25 cellular contexts compared by ENCODE assay signal in the genomic region with DNA sequence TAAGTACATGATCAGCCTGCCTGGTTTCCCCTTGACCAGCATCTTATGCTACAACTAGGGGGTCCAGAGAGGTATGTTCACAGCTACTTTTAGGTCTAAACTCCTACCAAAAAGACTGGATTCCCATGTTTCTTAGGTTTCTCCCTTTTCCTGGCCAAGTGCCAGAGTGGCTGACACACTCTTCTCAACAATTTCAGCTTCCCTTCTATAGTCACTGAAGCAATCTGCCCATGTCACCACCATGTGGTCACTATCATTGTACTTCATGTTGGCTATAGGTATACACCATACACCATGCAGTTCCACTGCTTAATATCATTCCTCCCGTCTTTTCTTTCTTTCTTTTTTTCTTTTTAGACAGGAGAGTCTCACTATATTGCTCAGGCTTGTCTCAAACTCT.
DNase-seq lines count a peak whose midpoint lies in the region; ATAC-seq and TF ChIP-seq lines count a peak whose summit lies in the region.
"Had no signal": no experiment of that assay in that cellular context is flagged by ENCODE, and none has a peak within 500 bp of the region (broad histone marks: within the 10 kb centered on the region; RNA-seq: fewer than 3 reads in every experiment).

No MANE protein-coding gene starts in this region.

- H3K27me3 ChIP-seq in foreskin keratinocyte = no peaks in the 10 kb centered on the region
- H3K27me3 ChIP-seq: esophagus muscularis mucosa, hepatocyte, right lobe of liver had no signal

- no peak for ATAC-seq in GM19324 (IDR thresholded peaks at IDR 0.05; ENCODE audit: low FRiP score, unreplicated experiment)
- no peak for ATAC-seq in foreskin keratinocyte
- ATAC-seq: right lobe of liver; stimulated activated effector memory CD8-positive, alpha-beta T cell treated with anti-CD3 and anti-CD28 coated beads, Interleukin-12 subunit alpha, Interleukin-12 subunit beta, amount 100 ng/mL, for 72 hours had no signal

- TF ChIP-seq CTCF in foreskin keratinocyte (conservative IDR thresholded peaks at IDR 0.05) = no peak

- in situ Hi-C loops in ACHN (cut with HindIII; ENCODE audit: low pct_ligation_motif_present, low pct_unique_long_range_greater_than_20kb, low sequenced_read_pairs) = no loop called here

- no peak overlapping the region for H3K27ac ChIP-seq in foreskin keratinocyte
- H3K27ac ChIP-seq: coronary artery, esophagus muscularis mucosa, hepatocyte, KMS-11, right lobe of liver, SK-N-MC had no signal

- peak; percentile 2 for DNase-seq in ACHN
- peak; percentile 7 for DNase-seq in Daoy (ENCODE audit: low read depth)
- peak; percentile 23 for DNase-seq in NCI-H69 (lab: John Stamatoyannopoulos, UW)
- DNase-seq in dermis blood vessel endothelial cell = peak; percentile 0
- no peak for DNase-seq in anterior cingulate cortex (lab: John Stamatoyannopoulos, UW)
- DNase-seq in foreskin keratinocyte = no peak
- DNase-seq: activated CD4-positive, alpha-beta T cell treated with anti-CD3 and anti-CD28 coated beads for 4 hours; activated T-cell treated with anti-CD3 and anti-CD28 coated beads for 4 hours; aorta; Calu3; endodermal cell; mesendoderm; NCI-H2171 treated with DMSO at 0.1 percent for 48 hours; NCI-H510A treated with DMSO at 0.1 percent for 48 hours; posterior cingulate gyrus; right lobe of liver; stimulated activated CD4-positive, alpha-beta T cell treated with anti-CD3 and anti-CD28 coated beads, Interleukin-4, amount 100 ng/mL, for 24 hours; T-helper 2 cell had no signal

- H3K4me1 ChIP-seq in foreskin keratinocyte = no peaks in the 10 kb centered on the region
- H3K4me1 ChIP-seq: esophagus muscularis mucosa, right lobe of liver had no signal

Comparison
In these comparisons a context has a peak if more than half of its experiments do, and no peak if none do; other contexts are left out.
1. DNase-seq: peak in ACHN (single experiment), Daoy (single experiment), NCI-H69 (single experiment) and dermis blood vessel endothelial cell (single experiment); none in anterior cingulate cortex (0 of 58) and foreskin keratinocyte (0 of 2).